ENCODE assay signal across 10 cellular contexts in the genomic region with DNA sequence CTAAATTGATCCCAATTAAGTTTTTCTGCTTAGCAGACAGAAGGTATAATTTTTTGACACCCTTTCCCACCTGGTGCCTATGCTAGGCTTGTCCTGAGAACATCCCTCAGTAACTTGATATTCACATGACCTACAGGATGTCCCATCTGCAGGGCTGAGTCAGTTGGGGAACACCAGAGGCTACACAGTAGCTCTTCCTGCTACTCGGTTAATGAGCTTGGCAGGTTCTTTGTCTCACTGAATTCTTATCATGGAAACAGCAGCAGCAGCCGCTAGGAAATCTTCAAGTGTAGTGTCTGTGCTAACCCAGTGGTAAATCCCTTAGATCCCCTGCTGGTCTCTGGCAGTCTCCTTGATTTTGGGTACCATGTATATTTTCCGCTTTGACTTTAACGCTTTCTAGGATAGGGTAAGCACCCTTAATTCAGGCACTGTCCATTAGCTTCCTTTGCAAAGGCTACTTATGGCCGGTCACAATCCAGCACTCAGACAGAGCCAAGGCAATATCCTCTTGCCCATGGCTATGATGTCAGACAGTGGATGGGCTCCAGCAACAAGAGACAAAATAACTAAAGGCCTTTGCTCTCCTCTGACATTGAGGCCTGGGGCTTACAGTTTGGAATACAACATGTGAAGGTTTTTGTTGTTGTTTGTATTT. TPM values are rescaled to one million over a fixed set of nuclear protein-coding genes. Genes with fewer than 3 reads are reported as not detected.
DNase-seq lines count a peak whose midpoint lies in the region; ATAC-seq and TF ChIP-seq lines count a peak whose summit lies in the region.
"Had no signal": no experiment of that assay in that cellular context is flagged by ENCODE, and none has a peak within 500 bp of the region (broad histone marks: within the 10 kb centered on the region; RNA-seq: fewer than 3 reads in every experiment).

No MANE protein-coding gene starts in this region.

- no peak for TF ChIP-seq POLR2A in esophagus squamous epithelium (IDR thresholded peaks at IDR 0.05)

- peak; percentile 26 for ATAC-seq in CD4-positive, alpha-beta T cell (ENCODE audit: poor library complexity)
- ATAC-seq in HG03432 (IDR thresholded peaks at IDR 0.05; ENCODE audit: unreplicated experiment) = peak; percentile 6
- no peak for ATAC-seq in GM19452 (IDR thresholded peaks at IDR 0.05; ENCODE audit: unreplicated experiment)
- no peak for ATAC-seq in stimulated activated memory B cell treated with anti-CD40 and anti-IgM and Interleukin-4, amounts not matched to agents 10 μg/mL and 1 μg/mL and 100 μg/mL, for 72 hours
- ATAC-seq: activated CD4-positive, CD25-positive, alpha-beta regulatory T cell treated with anti-CD3 and anti-CD28 coated beads, Interleukin-2, amount 50 U/mL, for 24 hours had no signal

- POLR2A ChIA-PET in CD4-positive, alpha-beta T cell (lab: Charles Lee) = interaction anchor here (1.2 to 2.6 kb wide), 3 partner anchors 8 to 47 kb away, joined by 5 to 20 read pairs (median 8); a partner anchor contains a TSS

- no peak overlapping the region for H3K4me3 Mint-ChIP-seq in CD4-positive, alpha-beta T cell
- no peak overlapping the region for H3K4me3 Mint-ChIP-seq in stimulated activated memory B cell treated with anti-CD40 and anti-IgM and Interleukin-4, amounts not matched to agents 10 μg/mL and 1 μg/mL and 100 μg/mL, for 72 hours

- H3K9me3 Mint-ChIP-seq in CD4-positive, alpha-beta T cell = no peaks in the 10 kb centered on the region
- no peaks in the 10 kb centered on the region for H3K9me3 Mint-ChIP-seq in stimulated activated memory B cell treated with anti-CD40 and anti-IgM and Interleukin-4, amounts not matched to agents 10 μg/mL and 1 μg/mL and 100 μg/mL, for 72 hours

- intact Hi-C loops in CD4-positive, alpha-beta T cell (cut with DNase I, micrococcal nuclease) = loop anchor here (1.0 to 10.0 kb wide), 4 partner anchors 48 to 657 kb away; a partner anchor contains a TSS
- intact Hi-C loops in esophagus squamous epithelium (cut with DNase I) = loop anchor here (5.0 to 10.0 kb wide), 2 partner anchors 50 to 127 kb away; no protein-coding TSS in a partner anchor

- CTCF ChIA-PET in CD4-positive, alpha-beta T cell (lab: Charles Lee) = interaction anchor here (7.3 kb wide), 1 partner anchor 47 kb away, joined by 50 read pairs; a partner anchor contains a TSS

- DNase-seq in CD4-positive, alpha-beta T cell = no peak
- DNase-seq in choroid plexus epithelial cell (ENCODE audit: low read depth) = peak; percentile 37
- peak; percentile 33 for DNase-seq in mucosa of gallbladder (ENCODE audit: low spot score)
- DNase-seq in SW 1271 (lab: John Stamatoyannopoulos, UW) = no peak
- no peak for DNase-seq in esophagus squamous epithelium (lab: John Stamatoyannopoulos, UW)

- TF ChIP-seq CTCF in CD4-positive, alpha-beta T cell (IDR thresholded peaks at IDR 0.05) = no peak
- TF ChIP-seq CTCF in choroid plexus epithelial cell (conservative IDR thresholded peaks at IDR 0.05; ENCODE audit: low read depth, low read length) (no peak), esophagus squamous epithelium (IDR thresholded peaks at IDR 0.05) (no peak)

- peaks cover 39% of the 10 kb centered on the region for H3K36me3 Mint-ChIP-seq in CD4-positive, alpha-beta T cell (ENCODE audit: low read depth)
- H3K36me3 Mint-ChIP-seq in stimulated activated memory B cell treated with anti-CD40 and anti-IgM and Interleukin-4, amounts not matched to agents 10 μg/mL and 1 μg/mL and 100 μg/mL, for 72 hours = peaks cover 18% of the 10 kb centered on the region

- H3K4me1 Mint-ChIP-seq in CD4-positive, alpha-beta T cell (ENCODE audit: low read depth) = no peaks in the 10 kb centered on the region
- no peaks in the 10 kb centered on the region for H3K4me1 Mint-ChIP-seq in stimulated activated memory B cell treated with anti-CD40 and anti-IgM and Interleukin-4, amounts not matched to agents 10 μg/mL and 1 μg/mL and 100 μg/mL, for 72 hours

- peaks cover 0 to 75% (median 13%) of the 10 kb centered on the region in 3 donors for H3K36me3 ChIP-seq in esophagus squamous epithelium

- no peak overlapping the region for H3K27ac Mint-ChIP-seq in CD4-positive, alpha-beta T cell
- H3K27ac Mint-ChIP-seq in stimulated activated memory B cell treated with anti-CD40 and anti-IgM and Interleukin-4, amounts not matched to agents 10 μg/mL and 1 μg/mL and 100 μg/mL, for 72 hours = no peak overlapping the region

- H3K9me3 ChIP-seq in CD4-positive, alpha-beta T cell (ENCODE audit: control insufficient read depth, low read length) = no peaks in the 10 kb centered on the region
- H3K9me3 ChIP-seq in esophagus squamous epithelium = no peaks in the 10 kb centered on the region

- H3K4me1 ChIP-seq in esophagus squamous epithelium = peaks cover 0 to 24% (median 3%) of the 10 kb centered on the region in 3 donors

- H3K27me3 Mint-ChIP-seq in CD4-positive, alpha-beta T cell = no peaks in the 10 kb centered on the region
- H3K27me3 Mint-ChIP-seq in stimulated activated memory B cell treated with anti-CD40 and anti-IgM and Interleukin-4, amounts not matched to agents 10 μg/mL and 1 μg/mL and 100 μg/mL, for 72 hours = no peaks in the 10 kb centered on the region

- H3K27me3 ChIP-seq in CD4-positive, alpha-beta T cell (ENCODE audit: control insufficient read depth, insufficient read depth, low read length) = no peaks in the 10 kb centered on the region
- H3K27me3 ChIP-seq in esophagus squamous epithelium = no peaks in the 10 kb centered on the region

- H3K4me3 ChIP-seq in choroid plexus epithelial cell (ENCODE audit: low read depth, low read length) (no peak overlapping the region), esophagus squamous epithelium (no peak overlapping the region)

- no peak overlapping the region for H3K27ac ChIP-seq in CD4-positive, alpha-beta T cell (ENCODE audit: low read depth, low read length)
- H3K27ac ChIP-seq in esophagus squamous epithelium = peak overlapping the region in 2 of 4 donors; percentile 1 to 11

- 58 to 61% methylated on average over 5 of the region's 5 CpGs for WGBS in esophagus squamous epithelium, 2 donors

RNA-seq across cellular contexts. Expression of a gene that starts 8.5 kb away (rescaled TPM):
- 10 to 100 TPM; 22.8 to 24.6 TPM for total RNA-seq in CD4-positive, alpha-beta T cell
- total RNA-seq in mucosa of gallbladder (34.7 TPM), esophagus squamous epithelium (10 to 100 TPM; 31.4 to 41.6 (median 40.3) TPM)

RNA-seq across cellular contexts. Expression of a gene that starts 43.2 kb away (rescaled TPM):
- not detected for total RNA-seq in CD4-positive, alpha-beta T cell
- total RNA-seq in mucosa of gallbladder (not detected), esophagus squamous epithelium (not detected)
- total RNA-seq: frontal cortex had no signal

RNA-seq across cellular contexts. Expression of a gene that starts 46.9 kb away (rescaled TPM):
- total RNA-seq in CD4-positive, alpha-beta T cell = 1 to 10 TPM; 4.6 to 6.4 TPM
- total RNA-seq in mucosa of gallbladder (82.7 TPM), esophagus squamous epithelium (10 to 100 TPM; 12.9 to 25.6 (median 19.3) TPM)

Comparison
In these comparisons a context has a peak if more than half of its experiments do, and no peak if none do; other contexts are left out.
1. ATAC-seq: peak in CD4-positive, alpha-beta T cell (single experiment) and HG03432 (single experiment); none in GM19452 (single experiment) and stimulated activated memory B cell treated with anti-CD40 and anti-IgM and Interleukin-4, amounts not matched to agents 10 μg/mL and 1 μg/mL and 100 μg/mL, for 72 hours (single experiment).
2. DNase-seq: peak in choroid plexus epithelial cell (single experiment) and mucosa of gallbladder (single experiment); none in CD4-positive, alpha-beta T cell (0 of 10), SW 1271 (0 of 2) and esophagus squamous epithelium (single experiment).